In genomic region chr1:24502168-24503002, GRCh38 we compare ENCODE assay signal across 8 cellular contexts. TPM values are rescaled to one million over a fixed set of nuclear protein-coding genes. Genes with fewer than 3 reads are reported as not detected.
DNase-seq lines count a peak whose midpoint lies in the region; ATAC-seq and TF ChIP-seq lines count a peak whose summit lies in the region.

Gene RCAN3 (plus strand): TSS chr1:24502836. CDS start chr1:24514373, 11,537 bp downstream.

- H3K9me3 ChIP-seq in liver (ENCODE audit: control insufficient read depth in 4 of 4, low read length in 3 of 4): no peaks in the 10 kb centered on the region

- peaks cover 19% of the 10 kb centered on the region for H3K36me3 Mint-ChIP-seq in activated CD4-positive, alpha-beta memory T cell treated with anti-CD3 and anti-CD28 coated beads for 36 hours

- no peaks in the 10 kb centered on the region for H3K9me3 Mint-ChIP-seq in activated CD4-positive, alpha-beta memory T cell treated with anti-CD3 and anti-CD28 coated beads for 36 hours

- TF ChIP-seq CTCF in dorsolateral prefrontal cortex (IDR thresholded peaks at IDR 0.05 in 54 of 56, conservative IDR thresholded peaks at IDR 0.05 in 2 of 56; ENCODE audit: low read depth in 1 of 56, partially characterized antibody in 56 of 56) (peak in 2 of 56 donors; percentile 17 to 24), liver (IDR thresholded peaks at IDR 0.05; ENCODE audit: low read depth, low read length, missing input control) (no peak)

- POLR2A ChIA-PET in activated CD4-positive, alpha-beta memory T cell treated with anti-CD3 and anti-CD28 coated beads for 36 hours (lab: Charles Lee): interaction anchor here (0.8 to 4.4 kb wide), 14 partner anchors 9 to 93 kb away, joined by 3 to 42 read pairs (median 8); partner anchors contain the start of genes NIPAL3 and STPG1

- intact Hi-C loops in activated CD4-positive, alpha-beta memory T cell treated with anti-CD3 and anti-CD28 coated beads for 36 hours (cut with micrococcal nuclease): loop anchor here (1.0 to 10.0 kb wide), 6 partner anchors 14 to 140 kb away; partner anchors contain the start of gene SRRM1
- intact Hi-C loops in dorsolateral prefrontal cortex (cut with DNase I): loop anchor here in 1 of 2 donors (5.0 to 10.0 kb wide), 3 partner anchors 60 to 298 kb away; partner anchors contain the start of gene NIPAL3

- H3K27ac Mint-ChIP-seq in activated CD4-positive, alpha-beta memory T cell treated with anti-CD3 and anti-CD28 coated beads for 36 hours: peak within 1 kb of the TSS; percentile 99

- no peaks in the 10 kb centered on the region for H3K36me3 ChIP-seq in liver (ENCODE audit: control insufficient read depth in 4 of 4, insufficient read depth in 3 of 4, low read depth in 1 of 4, low read length in 3 of 4)

- CTCF ChIA-PET in activated CD4-positive, alpha-beta memory T cell treated with anti-CD3 and anti-CD28 coated beads for 36 hours (lab: Charles Lee): interaction anchor here (0.7 to 7.2 kb wide), 13 partner anchors 13 to 304 kb away, joined by 3 to 62 read pairs (median 7); partner anchors contain the start of gene NIPAL3

- under 1% methylated on average over 80 of the region's 80 CpGs for WGBS in liver

- no peak for ATAC-seq in HG02840 (IDR thresholded peaks at IDR 0.05; ENCODE audit: low FRiP score, unreplicated experiment)

- H3K4me3 ChIP-seq in GM08714 (ENCODE audit: low read length) (peak within 1 kb of the TSS; percentile 58), dorsolateral prefrontal cortex (peak within 1 kb of the TSS; percentile 39 to 84 (median 68)), liver (ENCODE audit: low read depth in 1 of 3, low read length in 3 of 3) (peak within 1 kb of the TSS; percentile 41 to 89 (median 86))

- H3K4me1 Mint-ChIP-seq in activated CD4-positive, alpha-beta memory T cell treated with anti-CD3 and anti-CD28 coated beads for 36 hours (ENCODE audit: low read depth): peaks cover 58% of the 10 kb centered on the region

- H3K9ac ChIP-seq in liver (ENCODE audit: low read depth in 1 of 2, low read length in 2 of 2): peak within 1 kb of the TSS in 1 of 2 donors; percentile 60

- DNase-seq in HK-2 (ENCODE audit: unreplicated experiment): peak; percentile 84
- peak; percentile 92 for DNase-seq in NCI-H82 (lab: John Stamatoyannopoulos, UW)
- peak; percentile 92 for DNase-seq in activated CD4-positive, alpha-beta memory T cell treated with anti-CD3 and anti-CD28 coated beads for 36 hours
- DNase-seq in dorsolateral prefrontal cortex: peak; percentile 55 to 81 (median 64)
- peak; percentile 76 to 86 for DNase-seq in stimulated activated CD4-positive, alpha-beta T cell treated with anti-CD3 and anti-CD28 coated beads, Interleukin-2, amount 100 ng/mL, for 48 hours

- peaks cover 0 to 15% (median 6%) of the 10 kb centered on the region in 4 donors for H3K4me1 ChIP-seq in liver (ENCODE audit: control insufficient read depth in 4 of 4, insufficient read depth in 4 of 4, low read length in 3 of 4)

- H3K27ac ChIP-seq in dorsolateral prefrontal cortex (peak within 1 kb of the TSS in 54 of 59 donors; percentile 29 to 92 (median 79)), liver (ENCODE audit: low read depth in 1 of 2, low read length in 2 of 2) (peak within 1 kb of the TSS; percentile 58 to 59)

- no peaks in the 10 kb centered on the region for H3K27me3 Mint-ChIP-seq in activated CD4-positive, alpha-beta memory T cell treated with anti-CD3 and anti-CD28 coated beads for 36 hours

- TF ChIP-seq RAD21 in liver (IDR thresholded peaks at IDR 0.05): no peak

- H3K4me3 Mint-ChIP-seq in activated CD4-positive, alpha-beta memory T cell treated with anti-CD3 and anti-CD28 coated beads for 36 hours: peak within 1 kb of the TSS; percentile 98

- H3K27me3 ChIP-seq in dorsolateral prefrontal cortex: peaks cover 0 to 43% (median 6%) of the 10 kb centered on the region in 45 donors
- no peaks in the 10 kb centered on the region for H3K27me3 ChIP-seq in liver (ENCODE audit: control insufficient read depth in 4 of 4, insufficient read depth in 4 of 4, low read length in 3 of 4)

TF ChIP-seq in liver, 16 proteins besides CTCF, POLR2A, EP300 and RAD21:
- TF ChIP-seq GABPA (IDR thresholded peaks at IDR 0.05 in 1 of 2, conservative IDR thresholded peaks at IDR 0.05 in 1 of 2): no peak
- no peak for TF ChIP-seq YY1 (IDR thresholded peaks at IDR 0.05)
- TF ChIP-seq ZBTB33 (IDR thresholded peaks at IDR 0.05): no peak
- no peak for TF ChIP-seq FOXA1 (IDR thresholded peaks at IDR 0.05)
- TF ChIP-seq HNF4A (conservative IDR thresholded peaks at IDR 0.05): no peak
- TF ChIP-seq ATF3 (IDR thresholded peaks at IDR 0.05): no peak
- TF ChIP-seq FOXA2 (IDR thresholded peaks at IDR 0.05): no peak
- no peak for TF ChIP-seq TAF1 (conservative IDR thresholded peaks at IDR 0.05)
- TF ChIP-seq SP1 (IDR thresholded peaks at IDR 0.05): peak; percentile 7
- peak; percentile 23 to 55 for TF ChIP-seq RXRA (IDR thresholded peaks at IDR 0.05)
- TF ChIP-seq JUND (IDR thresholded peaks at IDR 0.05): no peak
- TF ChIP-seq NR2F2 (IDR thresholded peaks at IDR 0.05): no peak
- no peak for TF ChIP-seq HNF4G (IDR thresholded peaks at IDR 0.05)
- no peak for TF ChIP-seq MAX (IDR thresholded peaks at IDR 0.05)
- no peak for TF ChIP-seq EGR1 (IDR thresholded peaks at IDR 0.05; ENCODE audit: low read depth in 2 of 2)
- TF ChIP-seq REST (IDR thresholded peaks at IDR 0.05): no peak

RNA-seq across cellular contexts. Expression of gene RCAN3, which starts in this region (rescaled TPM):
- 10 to 100 TPM; 71.3 to 78.8 TPM for total RNA-seq in activated CD4-positive, alpha-beta memory T cell treated with anti-CD3 and anti-CD28 coated beads for 36 hours
- total RNA-seq in dorsolateral prefrontal cortex (10 to 100 TPM in 4 of 120 experiments, 1 to 10 TPM in 116; 2.3 to 12.6 (median 5.5) TPM), liver (1 to 10 TPM; 1.2 to 3.1 TPM)
- polyA plus RNA-seq in liver: 1 to 10 TPM in 1 of 2 donors, under 1 TPM in 1; 0.97 to 1.3 TPM

Comparison
In these comparisons a context has a peak if more than half of its experiments do, and no peak if none do; other contexts are left out.
1. RNA of gene RCAN3 (total RNA-seq): 71.3 to 78.8 TPM in activated CD4-positive, alpha-beta memory T cell treated with anti-CD3 and anti-CD28 coated beads for 36 hours; 2.3 to 12.6 TPM in dorsolateral prefrontal cortex and 1.2 to 3.1 TPM in liver; every median in the first group is over 4 times any median in the second.
2. Peak in every context shown above with its lines, with median percentiles within 50 percentile points of each other: H3K4me3 ChIP-seq and DNase-seq.